In genomic region chr4:42149004-42149403, GRCh38 we compare ENCODE assay signal across 29 cellular contexts. TPM values are rescaled to one million over a fixed set of nuclear protein-coding genes. Genes with fewer than 3 reads are reported as not detected.
A peak's percentile ranks its signal among the peaks of the same experiment; 100 is the strongest.
DNase-seq lines count a peak whose midpoint lies in the region; ATAC-seq and TF ChIP-seq lines count a peak whose summit lies in the region.
"Had no signal": no experiment of that assay in that cellular context is flagged by ENCODE, and none has a peak within 500 bp of the region (broad histone marks: within the 10 kb centered on the region; RNA-seq: fewer than 3 reads in every experiment).

No MANE protein-coding gene starts in this region.

- no peaks in the 10 kb centered on the region for H3K36me3 Mint-ChIP-seq in effector memory CD8-positive, alpha-beta T cell (ENCODE audit: insufficient read depth)
- no peaks in the 10 kb centered on the region for H3K36me3 Mint-ChIP-seq in activated CD8-positive, alpha-beta T cell treated with anti-CD3 and anti-CD28 coated beads for 36 hours (ENCODE audit: low read depth)
- H3K36me3 Mint-ChIP-seq: CD8-positive, alpha-beta memory T cell; mesothelial cell of epicardium had no signal

- H3K4me3 Mint-ChIP-seq in effector memory CD8-positive, alpha-beta T cell, result no peak overlapping the region
- no peak overlapping the region for H3K4me3 Mint-ChIP-seq in activated CD8-positive, alpha-beta T cell treated with anti-CD3 and anti-CD28 coated beads for 36 hours
- H3K4me3 Mint-ChIP-seq: activated CD8-positive, alpha-beta memory T cell treated with anti-CD3 and anti-CD28 coated beads, Interleukin-2, amount 10 ng/mL, durations not matched to agents 7 days and 5 days; mesothelial cell of epicardium had no signal

- no peak overlapping the region for H3K27ac ChIP-seq in BLaER1 treated with 17β-estradiol and CSF1 and Interleukin-3, amounts not matched to agents 10 nM and 100 nM
- H3K27ac ChIP-seq: adrenal gland, esophagus squamous epithelium, SJSA1, stomach had no signal

- H3K27ac Mint-ChIP-seq in effector memory CD8-positive, alpha-beta T cell, result no peak overlapping the region
- H3K27ac Mint-ChIP-seq in activated CD8-positive, alpha-beta T cell treated with anti-CD3 and anti-CD28 coated beads for 36 hours, result no peak overlapping the region
- H3K27ac Mint-ChIP-seq: activated CD8-positive, alpha-beta memory T cell treated with anti-CD3 and anti-CD28 coated beads, Interleukin-2, amount 10 ng/mL, durations not matched to agents 7 days and 5 days; CD8-positive, alpha-beta memory T cell; mesothelial cell of epicardium; nephron had no signal

- peaks cover 0 to 67% (median 53%) of the 10 kb centered on the region in 11 experiments; a peak in 15 of 22 replicates for H4K20me1 ChIP-seq in BLaER1 treated with 17β-estradiol and CSF1 and Interleukin-3, amounts not matched to agents 10 nM and 100 nM

- no peaks in the 10 kb centered on the region for H3K9me3 ChIP-seq in BLaER1 treated with 17β-estradiol and CSF1 and Interleukin-3, amounts not matched to agents 10 nM and 100 nM (replicated peaks in 1 of 11)
- H3K9me3 ChIP-seq: adrenal gland, esophagus squamous epithelium, HAP-1, SJSA1, stomach had no signal

- peaks cover 4 to 34% (median 24%) of the 10 kb centered on the region in 11 experiments; a peak in 19 of 22 replicates for H3K36me3 ChIP-seq in BLaER1 treated with 17β-estradiol and CSF1 and Interleukin-3, amounts not matched to agents 10 nM and 100 nM
- H3K36me3 ChIP-seq: adrenal gland, esophagus squamous epithelium, HAP-1, SJSA1, stomach had no signal

- peaks cover 39 to 67% of the 10 kb centered on the region in 2 donors for H3K27me3 Mint-ChIP-seq in effector memory CD8-positive, alpha-beta T cell
- H3K27me3 Mint-ChIP-seq in activated CD8-positive, alpha-beta T cell treated with anti-CD3 and anti-CD28 coated beads for 36 hours, result peaks cover 43% of the 10 kb centered on the region

- H3K27me3 ChIP-seq in BLaER1 treated with 17β-estradiol and CSF1 and Interleukin-3, amounts not matched to agents 10 nM and 100 nM, result no peaks in the 10 kb centered on the region

- no peak for TF ChIP-seq CTCF in activated CD8-positive, alpha-beta T cell treated with anti-CD3 and anti-CD28 coated beads for 36 hours (IDR thresholded peaks at IDR 0.05)

- H3K9me3 Mint-ChIP-seq in effector memory CD8-positive, alpha-beta T cell, result no peaks in the 10 kb centered on the region
- no peaks in the 10 kb centered on the region for H3K9me3 Mint-ChIP-seq in activated CD8-positive, alpha-beta T cell treated with anti-CD3 and anti-CD28 coated beads for 36 hours
- H3K9me3 Mint-ChIP-seq: CD8-positive, alpha-beta memory T cell; mesothelial cell of epicardium had no signal

- ATAC-seq in GM18909 (IDR thresholded peaks at IDR 0.05; ENCODE audit: poor library complexity, unreplicated experiment) (peak; percentile 32), HG02759 (IDR thresholded peaks at IDR 0.05; ENCODE audit: unreplicated experiment) (peak; percentile 14)
- ATAC-seq in stimulated activated naive CD8-positive, alpha-beta T cell treated with anti-CD3 and anti-CD28 coated beads, Interleukin-15, Interleukin-2, amounts not matched to agents 100 U/mL and 50 U/mL, for 24 hours, result no peak
- no peak for ATAC-seq in effector memory CD8-positive, alpha-beta T cell (replicated peaks)
- no peak for ATAC-seq in activated CD8-positive, alpha-beta T cell treated with anti-CD3 and anti-CD28 coated beads for 36 hours
- ATAC-seq: activated CD8-positive, alpha-beta memory T cell treated with anti-CD3 and anti-CD28 coated beads, Interleukin-2, amount 10 ng/mL, durations not matched to agents 7 days and 5 days; K562; left colon; PC-3 had no signal

- POLR2A ChIA-PET in activated CD8-positive, alpha-beta T cell treated with anti-CD3 and anti-CD28 coated beads for 36 hours (lab: Charles Lee), result no interaction called here

- peak overlapping the region in 10 of 11 experiments; percentile 85 to 98 (median 92); a peak in 18 of 22 replicates for H3K4me2 ChIP-seq in BLaER1 treated with 17β-estradiol and CSF1 and Interleukin-3, amounts not matched to agents 10 nM and 100 nM

- peaks cover 22 to 48% (median 43%) of the 10 kb centered on the region in 10 experiments for H3K4me1 ChIP-seq in BLaER1 treated with 17β-estradiol and CSF1 and Interleukin-3, amounts not matched to agents 10 nM and 100 nM
- H3K4me1 ChIP-seq: SJSA1 had no signal

- no peak overlapping the region; a peak in 1 of 22 replicates for H3K9ac ChIP-seq in BLaER1 treated with 17β-estradiol and CSF1 and Interleukin-3, amounts not matched to agents 10 nM and 100 nM

- peak overlapping the region in 3 of 10 experiments; percentile 87 to 95 (median 95); a peak in 2 of 20 replicates for H3K4me3 ChIP-seq in BLaER1 treated with 17β-estradiol and CSF1 and Interleukin-3, amounts not matched to agents 10 nM and 100 nM
- H3K4me3 ChIP-seq: adrenal gland, esophagus squamous epithelium, K562, SJSA1, stomach had no signal

- peak; percentile 25 for DNase-seq in NCI-H748 treated with DMSO at 0.1 percent for 48 hours (lab: John Stamatoyannopoulos, UW)
- DNase-seq in stimulated activated naive CD8-positive, alpha-beta T cell treated with anti-CD3 and anti-CD28 coated beads, Interleukin-15, Interleukin-2, amounts not matched to agents 100 U/mL and 50 U/mL, for 24 hours, result no peak
- no peak for DNase-seq in COLO668 (lab: John Stamatoyannopoulos, UW; ENCODE audit: unreplicated experiment)
- no peak for DNase-seq in effector memory CD8-positive, alpha-beta T cell
- DNase-seq in activated CD8-positive, alpha-beta T cell treated with anti-CD3 and anti-CD28 coated beads for 36 hours, result no peak
- DNase-seq: ACHN; activated CD4-positive, CD25-positive, alpha-beta regulatory T cell treated with anti-CD3 and anti-CD28 coated beads, Interleukin-2, amount 50 U/mL, for 72 hours; activated CD8-positive, alpha-beta memory T cell treated with anti-CD3 and anti-CD28 coated beads, Interleukin-2, amount 10 ng/mL, durations not matched to agents 7 days and 5 days; activated gamma-delta T cell; adrenal gland; CD8-positive, alpha-beta memory T cell; DND-41; esophagus squamous epithelium; left colon; MV-4-11; NCI-H2029; NCI-H446 treated with DMSO at 0.1 percent for 48 hours; PC-3; stomach; T-helper 9 cell had no signal

- CTCF ChIA-PET in activated CD8-positive, alpha-beta T cell treated with anti-CD3 and anti-CD28 coated beads for 36 hours (lab: Charles Lee), result no interaction called here

- H3K4me1 Mint-ChIP-seq in effector memory CD8-positive, alpha-beta T cell (ENCODE audit: low read depth in 2 of 2), result peaks cover 8 to 9% of the 10 kb centered on the region in 2 donors
- H3K4me1 Mint-ChIP-seq in activated CD8-positive, alpha-beta T cell treated with anti-CD3 and anti-CD28 coated beads for 36 hours (ENCODE audit: low read depth), result peaks cover 14% of the 10 kb centered on the region

- intact Hi-C loops in activated CD8-positive, alpha-beta T cell treated with anti-CD3 and anti-CD28 coated beads for 36 hours (cut with micrococcal nuclease), result no loop called here

RNA-seq across cellular contexts. Expression of gene BEND4, which starts 3.5 kb away (rescaled TPM):
- 1 to 10 TPM; 1.1 to 1.6 TPM for total RNA-seq in activated CD8-positive, alpha-beta T cell treated with anti-CD3 and anti-CD28 coated beads for 36 hours
- total RNA-seq: cardiac septum, K562, PC-3, SJSA1 had no signal

Comparison
In these comparisons a context has a peak if more than half of its experiments do, and no peak if none do; other contexts are left out.
1. ATAC-seq: peak in GM18909 (single experiment) and HG02759 (single experiment); none in stimulated activated naive CD8-positive, alpha-beta T cell treated with anti-CD3 and anti-CD28 coated beads, Interleukin-15, Interleukin-2, amounts not matched to agents 100 U/mL and 50 U/mL, for 24 hours (single experiment), effector memory CD8-positive, alpha-beta T cell (single experiment) and activated CD8-positive, alpha-beta T cell treated with anti-CD3 and anti-CD28 coated beads for 36 hours (single experiment).